ENCODE assay signal across 1 cellular context in genomic region chr20:59033093-59033492, GRCh38.
TF ChIP-seq lines count a peak whose summit lies in the region.

No MANE protein-coding gene starts in this region.

TF ChIP-seq in liver, 16 proteins besides CTCF, POLR2A, EP300 and RAD21 (continued from another document):
- TF ChIP-seq REST (IDR thresholded peaks at IDR 0.05), result no peak
